ENCODE assay signal across 9 cellular contexts in genomic region chr5:114418546-114419388, GRCh38. TPM values are rescaled to one million over a fixed set of nuclear protein-coding genes. Genes with fewer than 3 reads are reported as not detected.
DNase-seq lines count a peak whose midpoint lies in the region; ATAC-seq, FAIRE-seq and TF ChIP-seq lines count a peak whose summit lies in the region.
"Had no signal": no experiment of that assay in that cellular context is flagged by ENCODE, and none has a peak within 500 bp of the region (broad histone marks: within the 10 kb centered on the region; RNA-seq: fewer than 3 reads in every experiment).

No MANE protein-coding gene starts in this region.

- H3K4me1 Mint-ChIP-seq in endodermal cell = peaks cover 13% of the 10 kb centered on the region

- no peak overlapping the region for H3K4me3 Mint-ChIP-seq in endodermal cell

- H3K9me3 ChIP-seq in endodermal cell (ENCODE audit: control insufficient read depth, low read length) = no peaks in the 10 kb centered on the region
- H3K9me3 ChIP-seq in small intestine (ENCODE audit: control insufficient read depth, low read depth) = no peaks in the 10 kb centered on the region

- no peaks in the 10 kb centered on the region for H3K9me3 Mint-ChIP-seq in endodermal cell

- TF ChIP-seq CTCF in endodermal cell (conservative IDR thresholded peaks at IDR 0.05) = no peak

- H3K27me3 ChIP-seq in endodermal cell (ENCODE audit: control insufficient read depth, insufficient read depth, low read length, poor library complexity, severe bottlenecking) = no peaks in the 10 kb centered on the region
- no peaks in the 10 kb centered on the region for H3K27me3 ChIP-seq in small intestine (ENCODE audit: control insufficient read depth in 2 of 2, insufficient read depth in 2 of 2, low read length in 2 of 2)

- H3K4me1 ChIP-seq in endodermal cell (ENCODE audit: control insufficient read depth, insufficient read depth, low read length) = no peaks in the 10 kb centered on the region
- H3K4me1 ChIP-seq in small intestine (ENCODE audit: control insufficient read depth in 2 of 2, insufficient read depth in 1 of 2, low read depth in 1 of 2, low read length in 1 of 2) = no peaks in the 10 kb centered on the region

- H3K27me3 Mint-ChIP-seq in endodermal cell (ENCODE audit: insufficient read depth) = no peaks in the 10 kb centered on the region

- FAIRE-seq in small intestine (lab: Jason Lieb, UNC) = no peak

- H3K27ac Mint-ChIP-seq in endodermal cell = no peak overlapping the region

- H3K36me3 Mint-ChIP-seq in endodermal cell (ENCODE audit: low read depth) = no peaks in the 10 kb centered on the region

- DNase-seq in endodermal cell = no peak
- DNase-seq in T-helper 1 cell = no peak
- no peak for DNase-seq in activated CD4-positive, alpha-beta T cell treated with anti-CD3 and anti-CD28 coated beads for 48 hours
- no peak for DNase-seq in small intestine
- DNase-seq in effector CD8-positive, alpha-beta T cell (lab: John Stamatoyannopoulos, UW) = no peak
- DNase-seq: DMS 273 treated with DMSO at 0.1 percent for 48 hours had no signal

- no peaks in the 10 kb centered on the region for H3K36me3 ChIP-seq in endodermal cell (ENCODE audit: control insufficient read depth, insufficient read depth, low read length)
- H3K36me3 ChIP-seq in small intestine (ENCODE audit: control insufficient read depth in 2 of 2, insufficient read depth in 2 of 2, low read length in 2 of 2) = no peaks in the 10 kb centered on the region

- H3K27ac ChIP-seq in endodermal cell (ENCODE audit: low read depth, low read length) (peak overlapping the region; percentile 67), small intestine (ENCODE audit: low read depth in 1 of 2, low read length in 1 of 2) (no peak overlapping the region)

- no peak overlapping the region for H3K9ac ChIP-seq in endodermal cell (ENCODE audit: extremely low read depth, low read length, poor library complexity, severe bottlenecking)

- WGBS in endodermal cell (ENCODE audit: insufficient coverage in 1 of 2, insufficient read length in 1 of 2), 2 experiments = 81 to 92% methylated on average over 2 to 6 of the region's 6 CpGs
- WGBS in small intestine, 3 donors = 67 to 78% (median 72%) methylated on average over 6 of the region's 6 CpGs

- H3K4me3 ChIP-seq in endodermal cell (ENCODE audit: low read length) = no peak overlapping the region
- no peak overlapping the region for H3K4me3 ChIP-seq in small intestine (ENCODE audit: low read depth in 1 of 2, low read length in 2 of 2)

- ATAC-seq in GM18858 (IDR thresholded peaks at IDR 0.05; ENCODE audit: unreplicated experiment) = peak; percentile 97
- peak; percentile 98 for ATAC-seq in GM21825 (IDR thresholded peaks at IDR 0.05; ENCODE audit: unreplicated experiment)
- peak; percentile 90 for ATAC-seq in HG03457 (IDR thresholded peaks at IDR 0.05; ENCODE audit: unreplicated experiment)

RNA-seq across cellular contexts. Expression of gene KCNN2, which starts 56.9 kb away (rescaled TPM):
- 1 to 10 TPM; 3.0 to 4.7 TPM for total RNA-seq in endodermal cell
- polyA plus RNA-seq in endodermal cell (2013, experiment 1 of 2) = 3.5 TPM
- 2.9 TPM for polyA plus RNA-seq in endodermal cell (2013, experiment 2 of 2)
- polyA plus RNA-seq in small intestine = under 1 TPM in 1 of 3 donors, not detected in 2; 0.18 TPM
